Comparison of ENCODE assay signal across 1 cellular context in the genomic region with DNA sequence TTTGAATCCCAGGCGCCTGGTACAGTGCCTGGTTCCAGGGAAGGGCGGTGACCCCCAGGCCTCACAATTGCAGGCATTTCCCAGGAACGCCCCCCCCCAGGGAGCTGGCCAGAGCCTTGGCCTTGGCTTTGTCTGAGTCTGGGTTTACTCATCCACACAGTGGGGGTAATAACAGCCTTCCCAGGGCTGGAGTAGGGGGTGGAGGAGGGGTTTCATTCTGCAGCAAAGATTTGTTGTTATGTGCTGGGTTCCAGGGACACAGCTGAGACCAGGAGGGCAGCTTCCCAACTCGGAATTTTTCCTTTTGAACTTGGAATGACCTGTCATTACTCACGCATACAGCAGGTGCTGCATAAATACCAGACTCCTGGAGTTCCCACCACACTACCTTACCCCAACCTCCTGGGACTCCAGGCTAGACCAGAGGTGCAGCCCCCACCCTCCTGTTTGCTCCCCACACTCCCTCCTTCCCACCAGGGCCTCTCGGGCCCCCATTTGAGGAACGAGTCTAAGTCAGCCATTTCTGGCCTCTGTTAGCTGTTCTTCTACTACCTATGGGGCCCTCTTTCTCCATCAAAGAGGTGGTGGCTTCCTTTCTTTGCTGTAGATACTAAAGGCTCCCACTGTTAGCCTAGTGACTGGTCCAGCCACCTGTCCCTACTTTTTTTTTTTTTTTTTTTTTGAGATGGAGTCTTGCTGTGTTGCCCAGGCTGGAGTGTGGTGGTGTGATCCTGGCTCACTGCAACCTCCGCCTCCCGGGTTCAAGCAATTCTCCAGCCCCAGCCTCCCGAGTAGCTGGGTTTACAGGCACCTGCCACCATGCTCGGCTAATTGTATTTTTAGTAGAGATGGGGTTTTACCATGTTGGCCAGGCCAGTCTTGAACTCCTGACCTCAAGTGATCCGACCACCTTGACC.
TF ChIP-seq lines count a peak whose summit lies in the region.

No MANE protein-coding gene starts in this region.

TF ChIP-seq in GM23338, 12 proteins besides CTCF, POLR2A, EP300 and RAD21:
- TF ChIP-seq, protein P1, sequence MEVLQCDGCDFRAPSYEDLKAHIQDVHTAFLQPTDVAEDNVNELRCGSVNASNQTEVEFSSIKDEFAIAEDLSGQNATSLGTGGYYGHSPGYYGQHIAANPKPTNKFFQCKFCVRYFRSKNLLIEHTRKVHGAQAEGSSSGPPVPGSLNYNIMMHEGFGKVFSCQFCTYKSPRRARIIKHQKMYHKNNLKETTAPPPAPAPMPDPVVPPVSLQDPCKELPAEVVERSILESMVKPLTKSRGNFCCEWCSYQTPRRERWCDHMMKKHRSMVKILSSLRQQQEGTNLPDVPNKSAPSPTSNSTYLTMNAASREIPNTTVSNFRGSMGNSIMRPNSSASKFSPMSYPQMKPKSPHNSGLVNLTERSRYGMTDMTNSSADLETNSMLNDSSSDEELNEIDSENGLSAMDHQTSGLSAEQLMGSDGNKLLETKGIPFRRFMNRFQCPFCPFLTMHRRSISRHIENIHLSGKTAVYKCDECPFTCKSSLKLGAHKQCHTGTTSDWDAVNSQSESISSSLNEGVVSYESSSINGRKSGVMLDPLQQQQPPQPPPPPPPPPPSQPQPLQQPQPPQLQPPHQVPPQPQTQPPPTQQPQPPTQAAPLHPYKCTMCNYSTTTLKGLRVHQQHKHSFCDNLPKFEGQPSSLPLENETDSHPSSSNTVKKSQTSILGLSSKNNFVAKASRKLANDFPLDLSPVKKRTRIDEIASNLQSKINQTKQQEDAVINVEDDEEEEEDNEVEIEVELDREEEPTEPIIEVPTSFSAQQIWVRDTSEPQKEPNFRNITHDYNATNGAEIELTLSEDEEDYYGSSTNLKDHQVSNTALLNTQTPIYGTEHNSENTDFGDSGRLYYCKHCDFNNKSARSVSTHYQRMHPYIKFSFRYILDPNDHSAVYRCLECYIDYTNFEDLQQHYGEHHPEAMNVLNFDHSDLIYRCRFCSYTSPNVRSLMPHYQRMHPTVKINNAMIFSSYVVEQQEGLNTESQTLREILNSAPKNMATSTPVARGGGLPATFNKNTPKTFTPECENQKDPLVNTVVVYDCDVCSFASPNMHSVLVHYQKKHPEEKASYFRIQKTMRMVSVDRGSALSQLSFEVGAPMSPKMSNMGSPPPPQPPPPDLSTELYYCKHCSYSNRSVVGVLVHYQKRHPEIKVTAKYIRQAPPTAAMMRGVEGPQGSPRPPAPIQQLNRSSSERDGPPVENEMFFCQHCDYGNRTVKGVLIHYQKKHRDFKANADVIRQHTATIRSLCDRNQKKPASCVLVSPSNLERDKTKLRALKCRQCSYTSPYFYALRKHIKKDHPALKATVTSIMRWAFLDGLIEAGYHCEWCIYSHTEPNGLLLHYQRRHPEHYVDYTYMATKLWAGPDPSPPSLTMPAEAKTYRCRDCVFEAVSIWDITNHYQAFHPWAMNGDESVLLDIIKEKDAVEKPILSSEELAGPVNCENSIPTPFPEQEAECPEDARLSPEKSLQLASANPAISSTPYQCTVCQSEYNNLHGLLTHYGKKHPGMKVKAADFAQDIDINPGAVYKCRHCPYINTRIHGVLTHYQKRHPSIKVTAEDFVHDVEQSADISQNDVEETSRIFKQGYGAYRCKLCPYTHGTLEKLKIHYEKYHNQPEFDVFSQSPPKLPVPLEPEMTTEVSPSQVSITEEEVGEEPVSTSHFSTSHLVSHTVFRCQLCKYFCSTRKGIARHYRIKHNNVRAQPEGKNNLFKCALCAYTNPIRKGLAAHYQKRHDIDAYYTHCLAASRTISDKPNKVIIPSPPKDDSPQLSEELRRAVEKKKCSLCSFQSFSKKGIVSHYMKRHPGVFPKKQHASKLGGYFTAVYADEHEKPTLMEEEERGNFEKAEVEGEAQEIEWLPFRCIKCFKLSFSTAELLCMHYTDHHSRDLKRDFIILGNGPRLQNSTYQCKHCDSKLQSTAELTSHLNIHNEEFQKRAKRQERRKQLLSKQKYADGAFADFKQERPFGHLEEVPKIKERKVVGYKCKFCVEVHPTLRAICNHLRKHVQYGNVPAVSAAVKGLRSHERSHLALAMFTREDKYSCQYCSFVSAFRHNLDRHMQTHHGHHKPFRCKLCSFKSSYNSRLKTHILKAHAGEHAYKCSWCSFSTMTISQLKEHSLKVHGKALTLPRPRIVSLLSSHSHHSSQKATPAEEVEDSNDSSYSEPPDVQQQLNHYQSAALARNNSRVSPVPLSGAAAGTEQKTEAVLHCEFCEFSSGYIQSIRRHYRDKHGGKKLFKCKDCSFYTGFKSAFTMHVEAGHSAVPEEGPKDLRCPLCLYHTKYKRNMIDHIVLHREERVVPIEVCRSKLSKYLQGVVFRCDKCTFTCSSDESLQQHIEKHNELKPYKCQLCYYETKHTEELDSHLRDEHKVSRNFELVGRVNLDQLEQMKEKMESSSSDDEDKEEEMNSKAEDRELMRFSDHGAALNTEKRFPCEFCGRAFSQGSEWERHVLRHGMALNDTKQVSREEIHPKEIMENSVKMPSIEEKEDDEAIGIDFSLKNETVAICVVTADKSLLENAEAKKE (CRISPR knock-in tag; IDR thresholded peaks at IDR 0.05) = no peak
- TF ChIP-seq EZH2 (IDR thresholded peaks at IDR 0.05; ENCODE audit: low read depth, unreplicated experiment) (no peak), JUNB (IDR thresholded peaks at IDR 0.05; ENCODE audit: unreplicated experiment) (no peak), REST (IDR thresholded peaks at IDR 0.05; ENCODE audit: unreplicated experiment) (no peak), NANOG (IDR thresholded peaks at IDR 0.05; ENCODE audit: borderline replicate concordance) (no peak), ZNF331 (CRISPR knock-in tag; IDR thresholded peaks at IDR 0.05; ENCODE audit: low read depth) (no peak), ZNF114 (CRISPR knock-in tag; IDR thresholded peaks at IDR 0.05) (no peak), POLR2AphosphoS5 (IDR thresholded peaks at IDR 0.05; ENCODE audit: low read depth) (no peak), EZH2phosphoT487 (IDR thresholded peaks at IDR 0.05; ENCODE audit: unreplicated experiment) (no peak), CREB1 (CRISPR knock-in tag; IDR thresholded peaks at IDR 0.05; ENCODE audit: low read depth) (no peak), ETS1 (IDR thresholded peaks at IDR 0.05) (no peak), STAT1 (IDR thresholded peaks at IDR 0.05; ENCODE audit: unreplicated experiment) (no peak)
TF ChIP-seq in GM23338: peak in this region for 0.
